1 cellular context compared by ENCODE assay signal in the genomic region with DNA sequence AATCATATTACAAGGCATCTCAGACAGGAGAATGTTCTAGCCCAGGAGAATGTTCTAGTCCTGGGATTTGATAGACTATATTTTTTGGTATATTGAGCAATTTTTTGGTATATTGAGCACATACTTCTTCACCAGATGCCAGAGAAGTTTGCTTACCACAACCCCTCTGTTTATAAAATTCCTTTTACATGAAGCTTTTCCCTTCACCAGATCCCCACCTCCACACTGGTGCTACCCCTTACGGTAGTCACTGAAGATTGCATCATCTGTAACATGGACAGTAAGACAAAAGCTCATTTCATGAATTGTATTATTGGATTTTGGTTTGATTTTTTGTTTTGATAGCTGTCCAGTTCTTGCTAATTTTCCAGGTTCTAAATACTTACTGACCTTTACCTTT.
TF ChIP-seq lines count a peak whose summit lies in the region.

No MANE protein-coding gene starts in this region.

TF ChIP-seq in HepG2, 621 proteins besides CTCF, POLR2A, EP300 and RAD21 (continued from another document and continues in another):
- TF ChIP-seq, protein P1, sequence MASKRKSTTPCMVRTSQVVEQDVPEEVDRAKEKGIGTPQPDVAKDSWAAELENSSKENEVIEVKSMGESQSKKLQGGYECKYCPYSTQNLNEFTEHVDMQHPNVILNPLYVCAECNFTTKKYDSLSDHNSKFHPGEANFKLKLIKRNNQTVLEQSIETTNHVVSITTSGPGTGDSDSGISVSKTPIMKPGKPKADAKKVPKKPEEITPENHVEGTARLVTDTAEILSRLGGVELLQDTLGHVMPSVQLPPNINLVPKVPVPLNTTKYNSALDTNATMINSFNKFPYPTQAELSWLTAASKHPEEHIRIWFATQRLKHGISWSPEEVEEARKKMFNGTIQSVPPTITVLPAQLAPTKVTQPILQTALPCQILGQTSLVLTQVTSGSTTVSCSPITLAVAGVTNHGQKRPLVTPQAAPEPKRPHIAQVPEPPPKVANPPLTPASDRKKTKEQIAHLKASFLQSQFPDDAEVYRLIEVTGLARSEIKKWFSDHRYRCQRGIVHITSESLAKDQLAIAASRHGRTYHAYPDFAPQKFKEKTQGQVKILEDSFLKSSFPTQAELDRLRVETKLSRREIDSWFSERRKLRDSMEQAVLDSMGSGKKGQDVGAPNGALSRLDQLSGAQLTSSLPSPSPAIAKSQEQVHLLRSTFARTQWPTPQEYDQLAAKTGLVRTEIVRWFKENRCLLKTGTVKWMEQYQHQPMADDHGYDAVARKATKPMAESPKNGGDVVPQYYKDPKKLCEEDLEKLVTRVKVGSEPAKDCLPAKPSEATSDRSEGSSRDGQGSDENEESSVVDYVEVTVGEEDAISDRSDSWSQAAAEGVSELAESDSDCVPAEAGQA (IDR thresholded peaks at IDR 0.05; ENCODE audit: low read depth), result no peak
- TF ChIP-seq, protein P1 (CRISPR knock-in tag; IDR thresholded peaks at IDR 0.05; ENCODE audit: borderline replicate concordance), result no peak
- TF ChIP-seq ZNF33A (CRISPR knock-in tag; IDR thresholded peaks at IDR 0.05; ENCODE audit: borderline replicate concordance) (no peak), MIXL1 (CRISPR knock-in tag; IDR thresholded peaks at IDR 0.05) (0 out of 2 replicates have a peak, but pooled peaks have one; percentile 5), BCL6 (CRISPR knock-in tag; IDR thresholded peaks at IDR 0.05) (peak; percentile 40; the same call in 1 of the 2 replicates), ZFY (CRISPR knock-in tag; IDR thresholded peaks at IDR 0.05) (no peak), ZNF557 (CRISPR knock-in tag; IDR thresholded peaks at IDR 0.05) (no peak), ZNF788 (CRISPR knock-in tag; IDR thresholded peaks at IDR 0.05; ENCODE audit: borderline replicate concordance) (no peak), TSC22D2 (CRISPR knock-in tag; IDR thresholded peaks at IDR 0.05; ENCODE audit: borderline replicate concordance) (no peak), SMARCE1 (IDR thresholded peaks at IDR 0.05; ENCODE audit: borderline replicate concordance) (no peak), ZZZ3 (CRISPR knock-in tag; IDR thresholded peaks at IDR 0.05; ENCODE audit: borderline replicate concordance) (no peak), AGO1 (IDR thresholded peaks at IDR 0.05; ENCODE audit: low read depth, low read length, poor library complexity, severe bottlenecking) (no peak), ZNF839 (CRISPR knock-in tag; IDR thresholded peaks at IDR 0.05; ENCODE audit: borderline replicate concordance) (no peak), ZNF570 (CRISPR knock-in tag; IDR thresholded peaks at IDR 0.05; ENCODE audit: borderline replicate concordance) (no peak), ZNF546 (CRISPR knock-in tag; conservative IDR thresholded peaks at IDR 0.05) (no peak), RFXAP (CRISPR knock-in tag; IDR thresholded peaks at IDR 0.05; ENCODE audit: borderline replicate concordance) (no peak), HMG20A (CRISPR knock-in tag; IDR thresholded peaks at IDR 0.05; ENCODE audit: borderline replicate concordance) (peak; percentile 65), THAP11 (CRISPR knock-in tag; IDR thresholded peaks at IDR 0.05) (0 out of 2 replicates have a peak, but pooled peaks have one; percentile 35), ZNF792 (CRISPR knock-in tag; IDR thresholded peaks at IDR 0.05) (no peak), PHB2 (IDR thresholded peaks at IDR 0.05; ENCODE audit: partially characterized antibody) (no peak), HNRNPH1 (optimal IDR thresholded peaks at IDR 0.05; ENCODE audit: low read depth, low read length) (no peak), HNRNPK (IDR thresholded peaks at IDR 0.05; ENCODE audit: low read depth, low read length, poor library complexity, severe bottlenecking) (no peak), GTF3A (CRISPR knock-in tag; conservative IDR thresholded peaks at IDR 0.05) (no peak), SAP130 (CRISPR knock-in tag; IDR thresholded peaks at IDR 0.05; ENCODE audit: low read depth) (peak; percentile 32; the same call in 1 of the 2 replicates), PPARG (CRISPR knock-in tag; conservative IDR thresholded peaks at IDR 0.05) (no peak), ZFP82 (CRISPR knock-in tag; IDR thresholded peaks at IDR 0.05; ENCODE audit: borderline replicate concordance) (no peak), SALL1 (CRISPR knock-in tag; IDR thresholded peaks at IDR 0.05) (peak; percentile 16; the same call in 1 of the 2 replicates), BORCS8-MEF2B (CRISPR knock-in tag; IDR thresholded peaks at IDR 0.05) (no peak), SMC3 (IDR thresholded peaks at IDR 0.05; ENCODE audit: low read length) (peak; percentile 17; the same call in 1 of the 2 replicates), ZSCAN21 (CRISPR knock-in tag; IDR thresholded peaks at IDR 0.05; ENCODE audit: borderline replicate concordance) (no peak), ZNF670 (CRISPR knock-in tag; IDR thresholded peaks at IDR 0.05; ENCODE audit: borderline replicate concordance) (no peak), ETV5 (CRISPR knock-in tag; IDR thresholded peaks at IDR 0.05; ENCODE audit: borderline replicate concordance) (no peak), RBM39 (IDR thresholded peaks at IDR 0.05; ENCODE audit: low read depth, low read length, poor library complexity, severe bottlenecking) (no peak), ZNF235 (CRISPR knock-in tag; IDR thresholded peaks at IDR 0.05; ENCODE audit: borderline replicate concordance) (no peak), HNRNPLL (IDR thresholded peaks at IDR 0.05; ENCODE audit: low read depth, low read length, poor library complexity, severe bottlenecking) (no peak)
- TF ChIP-seq, protein P2, sequence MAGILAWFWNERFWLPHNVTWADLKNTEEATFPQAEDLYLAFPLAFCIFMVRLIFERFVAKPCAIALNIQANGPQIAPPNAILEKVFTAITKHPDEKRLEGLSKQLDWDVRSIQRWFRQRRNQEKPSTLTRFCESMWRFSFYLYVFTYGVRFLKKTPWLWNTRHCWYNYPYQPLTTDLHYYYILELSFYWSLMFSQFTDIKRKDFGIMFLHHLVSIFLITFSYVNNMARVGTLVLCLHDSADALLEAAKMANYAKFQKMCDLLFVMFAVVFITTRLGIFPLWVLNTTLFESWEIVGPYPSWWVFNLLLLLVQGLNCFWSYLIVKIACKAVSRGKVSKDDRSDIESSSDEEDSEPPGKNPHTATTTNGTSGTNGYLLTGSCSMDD (CRISPR knock-in tag; IDR thresholded peaks at IDR 0.05), result no peak
- TF ChIP-seq, protein P3, sequence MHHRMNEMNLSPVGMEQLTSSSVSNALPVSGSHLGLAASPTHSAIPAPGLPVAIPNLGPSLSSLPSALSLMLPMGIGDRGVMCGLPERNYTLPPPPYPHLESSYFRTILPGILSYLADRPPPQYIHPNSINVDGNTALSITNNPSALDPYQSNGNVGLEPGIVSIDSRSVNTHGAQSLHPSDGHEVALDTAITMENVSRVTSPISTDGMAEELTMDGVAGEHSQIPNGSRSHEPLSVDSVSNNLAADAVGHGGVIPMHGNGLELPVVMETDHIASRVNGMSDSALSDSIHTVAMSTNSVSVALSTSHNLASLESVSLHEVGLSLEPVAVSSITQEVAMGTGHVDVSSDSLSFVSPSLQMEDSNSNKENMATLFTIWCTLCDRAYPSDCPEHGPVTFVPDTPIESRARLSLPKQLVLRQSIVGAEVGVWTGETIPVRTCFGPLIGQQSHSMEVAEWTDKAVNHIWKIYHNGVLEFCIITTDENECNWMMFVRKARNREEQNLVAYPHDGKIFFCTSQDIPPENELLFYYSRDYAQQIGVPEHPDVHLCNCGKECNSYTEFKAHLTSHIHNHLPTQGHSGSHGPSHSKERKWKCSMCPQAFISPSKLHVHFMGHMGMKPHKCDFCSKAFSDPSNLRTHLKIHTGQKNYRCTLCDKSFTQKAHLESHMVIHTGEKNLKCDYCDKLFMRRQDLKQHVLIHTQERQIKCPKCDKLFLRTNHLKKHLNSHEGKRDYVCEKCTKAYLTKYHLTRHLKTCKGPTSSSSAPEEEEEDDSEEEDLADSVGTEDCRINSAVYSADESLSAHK (CRISPR knock-in tag; IDR thresholded peaks at IDR 0.05; ENCODE audit: borderline replicate concordance), result no peak
- TF ChIP-seq, protein P4, sequence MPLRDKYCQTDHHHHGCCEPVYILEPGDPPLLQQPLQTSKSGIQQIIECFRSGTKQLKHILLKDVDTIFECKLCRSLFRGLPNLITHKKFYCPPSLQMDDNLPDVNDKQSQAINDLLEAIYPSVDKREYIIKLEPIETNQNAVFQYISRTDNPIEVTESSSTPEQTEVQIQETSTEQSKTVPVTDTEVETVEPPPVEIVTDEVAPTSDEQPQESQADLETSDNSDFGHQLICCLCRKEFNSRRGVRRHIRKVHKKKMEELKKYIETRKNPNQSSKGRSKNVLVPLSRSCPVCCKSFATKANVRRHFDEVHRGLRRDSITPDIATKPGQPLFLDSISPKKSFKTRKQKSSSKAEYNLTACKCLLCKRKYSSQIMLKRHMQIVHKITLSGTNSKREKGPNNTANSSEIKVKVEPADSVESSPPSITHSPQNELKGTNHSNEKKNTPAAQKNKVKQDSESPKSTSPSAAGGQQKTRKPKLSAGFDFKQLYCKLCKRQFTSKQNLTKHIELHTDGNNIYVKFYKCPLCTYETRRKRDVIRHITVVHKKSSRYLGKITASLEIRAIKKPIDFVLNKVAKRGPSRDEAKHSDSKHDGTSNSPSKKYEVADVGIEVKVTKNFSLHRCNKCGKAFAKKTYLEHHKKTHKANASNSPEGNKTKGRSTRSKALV (CRISPR knock-in tag; IDR thresholded peaks at IDR 0.05), result no peak
- TF ChIP-seq, protein P5, sequence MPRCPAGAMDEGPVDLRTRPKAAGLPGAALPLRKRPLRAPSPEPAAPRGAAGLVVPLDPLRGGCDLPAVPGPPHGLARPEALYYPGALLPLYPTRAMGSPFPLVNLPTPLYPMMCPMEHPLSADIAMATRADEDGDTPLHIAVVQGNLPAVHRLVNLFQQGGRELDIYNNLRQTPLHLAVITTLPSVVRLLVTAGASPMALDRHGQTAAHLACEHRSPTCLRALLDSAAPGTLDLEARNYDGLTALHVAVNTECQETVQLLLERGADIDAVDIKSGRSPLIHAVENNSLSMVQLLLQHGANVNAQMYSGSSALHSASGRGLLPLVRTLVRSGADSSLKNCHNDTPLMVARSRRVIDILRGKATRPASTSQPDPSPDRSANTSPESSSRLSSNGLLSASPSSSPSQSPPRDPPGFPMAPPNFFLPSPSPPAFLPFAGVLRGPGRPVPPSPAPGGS (CRISPR knock-in tag; IDR thresholded peaks at IDR 0.05), result no peak
- TF ChIP-seq, protein P6, sequence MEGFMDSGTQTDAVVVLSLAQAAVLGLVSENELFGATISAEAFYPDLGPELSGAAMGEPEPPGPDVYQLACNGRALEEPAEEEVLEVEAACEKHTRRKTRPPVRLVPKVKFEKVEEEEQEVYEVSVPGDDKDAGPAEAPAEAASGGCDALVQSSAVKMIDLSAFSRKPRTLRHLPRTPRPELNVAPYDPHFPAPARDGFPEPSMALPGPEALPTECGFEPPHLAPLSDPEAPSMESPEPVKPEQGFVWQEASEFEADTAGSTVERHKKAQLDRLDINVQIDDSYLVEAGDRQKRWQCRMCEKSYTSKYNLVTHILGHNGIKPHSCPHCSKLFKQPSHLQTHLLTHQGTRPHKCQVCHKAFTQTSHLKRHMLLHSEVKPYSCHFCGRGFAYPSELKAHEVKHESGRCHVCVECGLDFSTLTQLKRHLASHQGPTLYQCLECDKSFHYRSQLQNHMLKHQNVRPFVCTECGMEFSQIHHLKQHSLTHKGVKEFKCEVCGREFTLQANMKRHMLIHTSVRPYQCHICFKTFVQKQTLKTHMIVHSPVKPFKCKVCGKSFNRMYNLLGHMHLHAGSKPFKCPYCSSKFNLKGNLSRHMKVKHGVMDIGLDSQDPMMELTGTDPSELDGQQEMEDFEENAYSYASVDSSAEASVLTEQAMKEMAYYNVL (CRISPR knock-in tag; IDR thresholded peaks at IDR 0.05; ENCODE audit: borderline replicate concordance), result no peak
- TF ChIP-seq, protein P7, sequence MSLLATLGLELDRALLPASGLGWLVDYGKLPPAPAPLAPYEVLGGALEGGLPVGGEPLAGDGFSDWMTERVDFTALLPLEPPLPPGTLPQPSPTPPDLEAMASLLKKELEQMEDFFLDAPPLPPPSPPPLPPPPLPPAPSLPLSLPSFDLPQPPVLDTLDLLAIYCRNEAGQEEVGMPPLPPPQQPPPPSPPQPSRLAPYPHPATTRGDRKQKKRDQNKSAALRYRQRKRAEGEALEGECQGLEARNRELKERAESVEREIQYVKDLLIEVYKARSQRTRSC (CRISPR knock-in tag; IDR thresholded peaks at IDR 0.05; ENCODE audit: low read depth), result no peak
- TF ChIP-seq, protein P8, sequence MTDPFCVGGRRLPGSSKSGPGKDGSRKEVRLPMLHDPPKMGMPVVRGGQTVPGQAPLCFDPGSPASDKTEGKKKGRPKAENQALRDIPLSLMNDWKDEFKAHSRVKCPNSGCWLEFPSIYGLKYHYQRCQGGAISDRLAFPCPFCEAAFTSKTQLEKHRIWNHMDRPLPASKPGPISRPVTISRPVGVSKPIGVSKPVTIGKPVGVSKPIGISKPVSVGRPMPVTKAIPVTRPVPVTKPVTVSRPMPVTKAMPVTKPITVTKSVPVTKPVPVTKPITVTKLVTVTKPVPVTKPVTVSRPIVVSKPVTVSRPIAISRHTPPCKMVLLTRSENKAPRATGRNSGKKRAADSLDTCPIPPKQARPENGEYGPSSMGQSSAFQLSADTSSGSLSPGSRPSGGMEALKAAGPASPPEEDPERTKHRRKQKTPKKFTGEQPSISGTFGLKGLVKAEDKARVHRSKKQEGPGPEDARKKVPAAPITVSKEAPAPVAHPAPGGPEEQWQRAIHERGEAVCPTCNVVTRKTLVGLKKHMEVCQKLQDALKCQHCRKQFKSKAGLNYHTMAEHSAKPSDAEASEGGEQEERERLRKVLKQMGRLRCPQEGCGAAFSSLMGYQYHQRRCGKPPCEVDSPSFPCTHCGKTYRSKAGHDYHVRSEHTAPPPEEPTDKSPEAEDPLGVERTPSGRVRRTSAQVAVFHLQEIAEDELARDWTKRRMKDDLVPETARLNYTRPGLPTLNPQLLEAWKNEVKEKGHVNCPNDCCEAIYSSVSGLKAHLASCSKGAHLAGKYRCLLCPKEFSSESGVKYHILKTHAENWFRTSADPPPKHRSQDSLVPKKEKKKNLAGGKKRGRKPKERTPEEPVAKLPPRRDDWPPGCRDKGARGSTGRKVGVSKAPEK (CRISPR knock-in tag; IDR thresholded peaks at IDR 0.05; ENCODE audit: borderline replicate concordance), result no peak
- TF ChIP-seq, protein P9, sequence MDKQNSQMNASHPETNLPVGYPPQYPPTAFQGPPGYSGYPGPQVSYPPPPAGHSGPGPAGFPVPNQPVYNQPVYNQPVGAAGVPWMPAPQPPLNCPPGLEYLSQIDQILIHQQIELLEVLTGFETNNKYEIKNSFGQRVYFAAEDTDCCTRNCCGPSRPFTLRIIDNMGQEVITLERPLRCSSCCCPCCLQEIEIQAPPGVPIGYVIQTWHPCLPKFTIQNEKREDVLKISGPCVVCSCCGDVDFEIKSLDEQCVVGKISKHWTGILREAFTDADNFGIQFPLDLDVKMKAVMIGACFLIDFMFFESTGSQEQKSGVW (CRISPR knock-in tag; IDR thresholded peaks at IDR 0.05; ENCODE audit: borderline replicate concordance), result no peak
